1 cellular context compared by ENCODE assay signal in genomic region chr5:45622365-45622764, GRCh38.
TF ChIP-seq lines count a peak whose summit lies in the region.

No MANE protein-coding gene starts in this region.

TF ChIP-seq in H1, 55 proteins besides CTCF, POLR2A, EP300 and RAD21:
- TF ChIP-seq BACH1 (IDR thresholded peaks at IDR 0.05; ENCODE audit: low read length): peak; percentile 87
- TF ChIP-seq ZNF274 (IDR thresholded peaks at IDR 0.05; ENCODE audit: borderline replicate concordance, extremely low read depth, low read length): no peak
- no peak for TF ChIP-seq RFX5 (IDR thresholded peaks at IDR 0.05; ENCODE audit: borderline replicate concordance, low read depth, low read length)
- TF ChIP-seq, protein P1, sequence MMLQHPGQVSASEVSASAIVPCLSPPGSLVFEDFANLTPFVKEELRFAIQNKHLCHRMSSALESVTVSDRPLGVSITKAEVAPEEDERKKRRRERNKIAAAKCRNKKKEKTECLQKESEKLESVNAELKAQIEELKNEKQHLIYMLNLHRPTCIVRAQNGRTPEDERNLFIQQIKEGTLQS (IDR thresholded peaks at IDR 0.05; ENCODE audit: insufficient read depth, low read depth, low read length): no peak
- no peak for TF ChIP-seq TAF1 (IDR thresholded peaks at IDR 0.05; ENCODE audit: low read depth, low read length)
- peak; percentile 95 for TF ChIP-seq MAFK (IDR thresholded peaks at IDR 0.05; ENCODE audit: low read depth, low read length)
- no peak for TF ChIP-seq EZH2 (IDR thresholded peaks at IDR 0.05; ENCODE audit: low read depth, low read length, severe bottlenecking)
